ENCODE assay signal across 8 cellular contexts in the genomic region with DNA sequence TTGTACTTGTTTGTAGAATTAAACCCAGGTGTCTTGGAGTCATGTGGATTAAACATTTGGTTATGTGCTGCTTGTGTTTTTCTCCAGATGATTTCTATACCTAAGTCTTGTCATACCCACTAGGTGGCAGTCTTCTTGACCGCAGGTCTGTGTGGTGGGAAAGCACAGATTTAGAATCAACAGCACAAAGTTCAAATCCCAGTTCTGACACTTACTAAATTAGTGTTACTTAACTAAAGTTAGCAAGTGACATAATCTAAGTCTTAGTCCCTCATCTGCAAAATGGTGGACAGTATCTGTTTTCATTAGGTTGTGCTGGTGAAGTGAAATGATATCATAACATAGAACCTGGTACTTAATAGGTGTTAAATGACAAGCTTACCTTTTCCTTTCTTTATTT.
DNase-seq lines count a peak whose midpoint lies in the region; ATAC-seq and TF ChIP-seq lines count a peak whose summit lies in the region.

No MANE protein-coding gene starts in this region.

- H3K4me1 ChIP-seq in DND-41 (ENCODE audit: insufficient read depth, low read length), result no peaks in the 10 kb centered on the region

- H3K27me3 Mint-ChIP-seq in glutamatergic neuron (ENCODE audit: unreplicated experiment), result peaks cover 8% of the 10 kb centered on the region

- no peaks in the 10 kb centered on the region for H3K9me3 ChIP-seq in DND-41 (ENCODE audit: insufficient read depth, low read length, severe bottlenecking)

- no peak overlapping the region for H3K9ac ChIP-seq in DND-41 (ENCODE audit: low read depth, low read length)

- peak; percentile 70 for TF ChIP-seq CTCF in DND-41 (IDR thresholded peaks at IDR 0.05; ENCODE audit: borderline replicate concordance, extremely low read depth, low read length, poor library complexity, severe bottlenecking)
- TF ChIP-seq CTCF in WI38 (IDR thresholded peaks at IDR 0.05; ENCODE audit: low read depth, low read length), result peak; percentile 27; the same call in 1 of the 2 replicates
- TF ChIP-seq CTCF in glutamatergic neuron (IDR thresholded peaks at IDR 0.05; ENCODE audit: partially characterized antibody, unreplicated experiment), result peak; percentile 70

- no peak overlapping the region for H3K4me2 ChIP-seq in DND-41 (ENCODE audit: insufficient read depth, low read length)

- no peaks in the 10 kb centered on the region for H4K20me1 ChIP-seq in DND-41 (ENCODE audit: insufficient read depth, low read length)

- no peaks in the 10 kb centered on the region for H3K79me2 ChIP-seq in DND-41 (ENCODE audit: insufficient read depth, low read length)

- no peaks in the 10 kb centered on the region for H3K36me3 Mint-ChIP-seq in glutamatergic neuron (ENCODE audit: unreplicated experiment)

- no peak overlapping the region for H3K4me3 Mint-ChIP-seq in glutamatergic neuron (ENCODE audit: unreplicated experiment)

- H3K27me3 ChIP-seq in DND-41 (ENCODE audit: insufficient read depth, low read length, poor library complexity), result no peaks in the 10 kb centered on the region

- H2AFZ ChIP-seq in DND-41 (ENCODE audit: low read depth, low read length), result no peak overlapping the region

- DNase-seq in DND-41 (no peak), GM19240 (ENCODE audit: insufficient read length, low spot score) (peak; percentile 29), NCI-H1092 treated with DMSO at 0.1 percent for 48 hours (lab: John Stamatoyannopoulos, UW) (peak; percentile 59), glutamatergic neuron (no peak), superior temporal gyrus (ENCODE audit: extremely low spot score) (peak; percentile 46), cerebellar nuclear complex (lab: John Stamatoyannopoulos, UW) (no peak)
- DNase-seq in activated CD8-positive, alpha-beta memory T cell treated with anti-CD3 and anti-CD28 coated beads, Interleukin-2, amount 50 U/mL, for 48 hours, result no peak

- peaks cover 24% of the 10 kb centered on the region for H3K4me1 Mint-ChIP-seq in glutamatergic neuron (ENCODE audit: low read depth, unreplicated experiment)

- H3K4me3 ChIP-seq in DND-41 (ENCODE audit: low read depth in 1 of 2, low read length in 2 of 2), result no peak overlapping the region
- H3K4me3 ChIP-seq in WI38 (ENCODE audit: low read depth, low read length), result no peak overlapping the region

- H3K9me3 Mint-ChIP-seq in glutamatergic neuron (ENCODE audit: unreplicated experiment), result peaks cover 12% of the 10 kb centered on the region

- no peak overlapping the region for H3K27ac Mint-ChIP-seq in glutamatergic neuron (ENCODE audit: unreplicated experiment)

- H3K27ac ChIP-seq in DND-41 (ENCODE audit: low read length), result no peak overlapping the region

- peak; percentile 67 for ATAC-seq in DND-41 (ENCODE audit: insufficient read depth, low read depth)

- H3K36me3 ChIP-seq in DND-41 (ENCODE audit: insufficient read depth, low read length), result no peaks in the 10 kb centered on the region

Comparison
In these comparisons a context has a peak if more than half of its experiments do, and no peak if none do; other contexts are left out.
1. DNase-seq: peak in GM19240 (single experiment), NCI-H1092 treated with DMSO at 0.1 percent for 48 hours (single experiment) and superior temporal gyrus (single experiment); none in DND-41 (single experiment), glutamatergic neuron (single experiment), cerebellar nuclear complex (0 of 2) and activated CD8-positive, alpha-beta memory T cell treated with anti-CD3 and anti-CD28 coated beads, Interleukin-2, amount 50 U/mL, for 48 hours (single experiment).
2. Peak in every context shown above with its lines, with median percentiles within 50 percentile points of each other: CTCF ChIP-seq.